ENCODE assay signal across 8 cellular contexts in genomic region chr17:59154721-59155438, GRCh38. TPM values are rescaled to one million over a fixed set of nuclear protein-coding genes. Genes with fewer than 3 reads are reported as not detected.
DNase-seq lines count a peak whose midpoint lies in the region; ATAC-seq lines count a peak whose summit lies in the region.

Gene SKA2, minus strand, starts transcription at chr17:59155186. Its CDS starts 23 bp downstream, at chr17:59155163.

- H3K4me3 ChIP-seq in ACC112 (ENCODE audit: low read depth, low read length): peak within 1 kb of the TSS; percentile 85

- H3K27me3 Mint-ChIP-seq in memory B cell: no peaks in the 10 kb centered on the region

- peaks cover 88% of the 10 kb centered on the region for H3K79me2 ChIP-seq in ACC112 (ENCODE audit: control insufficient read depth, insufficient read depth, low read length, unreplicated experiment)

- peak within 1 kb of the TSS; percentile 88 for H3K27ac ChIP-seq in ACC112 (ENCODE audit: low read depth, low read length)

- no peak within 1 kb of the TSS for H3K4me3 Mint-ChIP-seq in memory B cell

- H3K27me3 ChIP-seq in ACC112 (ENCODE audit: insufficient read depth, low read length): no peaks in the 10 kb centered on the region

- H2AFZ ChIP-seq in ACC112 (ENCODE audit: low read length, unreplicated experiment): peak within 1 kb of the TSS; percentile 74

- no peak within 1 kb of the TSS for H3K27ac Mint-ChIP-seq in memory B cell

- peaks cover 49% of the 10 kb centered on the region for H3K4me1 ChIP-seq in ACC112 (ENCODE audit: control insufficient read depth, insufficient read depth, low read length, unreplicated experiment)

- H3K36me3 Mint-ChIP-seq in memory B cell: no peaks in the 10 kb centered on the region

- H3K9me3 Mint-ChIP-seq in memory B cell: no peaks in the 10 kb centered on the region

- H3K4me1 Mint-ChIP-seq in memory B cell: peaks cover 15% of the 10 kb centered on the region

- H3K36me3 ChIP-seq in ACC112 (ENCODE audit: insufficient read depth, low read length): no peaks in the 10 kb centered on the region

- peak; percentile 76 for ATAC-seq in GM19035 (IDR thresholded peaks at IDR 0.05; ENCODE audit: unreplicated experiment)
- ATAC-seq in HG03280 (IDR thresholded peaks at IDR 0.05; ENCODE audit: unreplicated experiment): peak; percentile 84
- ATAC-seq in memory B cell (ENCODE audit: low read depth): peak; percentile 82

- DNase-seq in NCI-H345 treated with DMSO at 0.1 percent for 48 hours (lab: John Stamatoyannopoulos, UW; ENCODE audit: unreplicated experiment) (peak; percentile 95), dermis microvascular lymphatic vessel endothelial cell (ENCODE audit: low read depth in 2 of 2) (no peak), memory B cell (ENCODE audit: low spot score in 2 of 2) (peak; percentile 83 to 94)
- peak; percentile 94 for DNase-seq in activated CD4-positive, alpha-beta T cell treated with anti-CD3 and anti-CD28 coated beads, Interleukin-2, amount 50 U/mL, for 1 hour
- peak; percentile 93 for DNase-seq in stimulated activated CD8-positive, alpha-beta memory T cell treated with anti-CD3 and anti-CD28 coated beads, Interleukin-12 subunit alpha, Interleukin-12 subunit beta, amount 100 ng/mL, for 24 hours (ENCODE audit: extremely low read depth)

RNA-seq across cellular contexts. Expression of gene SKA2, which starts in this region (rescaled TPM):
- 31.7 and 41.8 TPM in 2 replicates for total RNA-seq in dermis microvascular lymphatic vessel endothelial cell

Comparison
In these comparisons a context has a peak if more than half of its experiments do, and no peak if none do; other contexts are left out.
1. DNase-seq: peak in NCI-H345 treated with DMSO at 0.1 percent for 48 hours (single experiment), activated CD4-positive, alpha-beta T cell treated with anti-CD3 and anti-CD28 coated beads, Interleukin-2, amount 50 U/mL, for 1 hour (single experiment), memory B cell (2 of 2) and stimulated activated CD8-positive, alpha-beta memory T cell treated with anti-CD3 and anti-CD28 coated beads, Interleukin-12 subunit alpha, Interleukin-12 subunit beta, amount 100 ng/mL, for 24 hours (single experiment); none in dermis microvascular lymphatic vessel endothelial cell (0 of 2).
2. Peak in every context shown above with its lines, with median percentiles within 50 percentile points of each other: ATAC-seq.